In the genomic region with DNA sequence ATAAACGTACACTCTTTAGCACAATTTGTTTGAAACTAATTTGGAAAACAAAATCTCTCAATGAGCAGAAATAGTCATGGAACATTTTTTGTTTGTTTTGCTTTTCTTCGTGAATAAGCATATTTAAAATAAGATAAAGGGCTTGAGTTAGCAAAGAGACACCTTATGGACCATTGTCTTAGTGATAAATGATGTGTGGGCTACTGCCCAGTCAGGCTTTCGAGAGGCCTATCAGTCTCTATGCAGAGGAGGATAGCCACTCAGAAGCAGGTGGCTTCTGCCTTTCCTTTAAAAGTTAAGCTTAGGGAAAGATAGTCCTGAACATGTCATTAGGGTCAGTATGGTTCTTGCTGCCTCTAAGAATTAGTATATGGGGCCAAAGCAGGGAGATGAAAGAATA, we compare ENCODE assay signal across 1 cellular context.
TF ChIP-seq lines count a peak whose summit lies in the region.

No MANE protein-coding gene starts in this region.

TF ChIP-seq in HEK293T, 16 proteins besides CTCF, POLR2A, EP300 and RAD21 (continued from another document):
- TF ChIP-seq, protein P1, sequence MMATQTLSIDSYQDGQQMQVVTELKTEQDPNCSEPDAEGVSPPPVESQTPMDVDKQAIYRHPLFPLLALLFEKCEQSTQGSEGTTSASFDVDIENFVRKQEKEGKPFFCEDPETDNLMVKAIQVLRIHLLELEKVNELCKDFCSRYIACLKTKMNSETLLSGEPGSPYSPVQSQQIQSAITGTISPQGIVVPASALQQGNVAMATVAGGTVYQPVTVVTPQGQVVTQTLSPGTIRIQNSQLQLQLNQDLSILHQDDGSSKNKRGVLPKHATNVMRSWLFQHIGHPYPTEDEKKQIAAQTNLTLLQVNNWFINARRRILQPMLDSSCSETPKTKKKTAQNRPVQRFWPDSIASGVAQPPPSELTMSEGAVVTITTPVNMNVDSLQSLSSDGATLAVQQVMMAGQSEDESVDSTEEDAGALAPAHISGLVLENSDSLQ (IDR thresholded peaks at IDR 0.05), result no peak
- TF ChIP-seq FOXK2 (IDR thresholded peaks at IDR 0.05), result no peak
- TF ChIP-seq LEF1 (IDR thresholded peaks at IDR 0.05; ENCODE audit: borderline replicate concordance), result no peak
- TF ChIP-seq L3MBTL2 (conservative IDR thresholded peaks at IDR 0.05), result no peak
- no peak for TF ChIP-seq HDGF (IDR thresholded peaks at IDR 0.05; ENCODE audit: borderline replicate concordance)
- no peak for TF ChIP-seq CTBP1 (IDR thresholded peaks at IDR 0.05; ENCODE audit: borderline replicate concordance)
- no peak for TF ChIP-seq ARNT (IDR thresholded peaks at IDR 0.05)
- no peak for TF ChIP-seq TARDBP (IDR thresholded peaks at IDR 0.05)
- TF ChIP-seq FOXM1 (IDR thresholded peaks at IDR 0.05; ENCODE audit: borderline replicate concordance), result no peak
- no peak for TF ChIP-seq BHLHE40 (IDR thresholded peaks at IDR 0.05; ENCODE audit: borderline replicate concordance)
- no peak for TF ChIP-seq SUZ12 (IDR thresholded peaks at IDR 0.05)
- TF ChIP-seq NFRKB (IDR thresholded peaks at IDR 0.05), result no peak
- no peak for TF ChIP-seq SP1 (IDR thresholded peaks at IDR 0.05)
